ENCODE assay signal across 1 cellular context in the genomic region with DNA sequence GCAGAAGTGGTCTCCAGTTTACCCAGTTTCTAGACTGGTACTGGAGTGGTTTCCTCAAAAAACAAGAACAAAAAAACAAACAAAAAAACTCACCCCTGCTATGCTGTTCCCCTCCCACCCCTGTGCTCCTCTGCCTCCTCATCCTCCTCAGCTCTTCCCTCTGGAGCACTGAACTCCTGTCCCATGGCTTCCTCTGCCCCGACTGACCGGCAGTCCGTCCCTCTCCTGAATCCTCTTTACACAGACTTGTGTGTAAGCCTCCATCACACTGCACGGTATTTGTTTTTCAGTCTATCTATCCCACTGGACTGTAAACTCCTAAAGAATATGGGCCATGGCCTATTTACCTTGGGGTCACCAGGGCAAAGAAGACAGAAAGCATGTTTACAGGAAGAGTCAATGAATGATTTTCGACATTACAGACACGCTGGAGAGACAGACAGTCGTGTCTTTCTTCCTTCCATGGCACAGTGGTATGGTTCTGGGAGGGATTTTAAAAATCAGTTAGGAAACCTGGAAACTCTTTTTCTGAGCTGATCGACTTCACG.
A peak's percentile ranks its signal among the peaks of the same experiment; 100 is the strongest.
TF ChIP-seq lines count a peak whose summit lies in the region.

No MANE protein-coding gene starts in this region.

TF ChIP-seq in HepG2, 621 proteins besides CTCF, POLR2A, EP300 and RAD21 (continued from another document and continues in another):
- TF ChIP-seq, protein P1, sequence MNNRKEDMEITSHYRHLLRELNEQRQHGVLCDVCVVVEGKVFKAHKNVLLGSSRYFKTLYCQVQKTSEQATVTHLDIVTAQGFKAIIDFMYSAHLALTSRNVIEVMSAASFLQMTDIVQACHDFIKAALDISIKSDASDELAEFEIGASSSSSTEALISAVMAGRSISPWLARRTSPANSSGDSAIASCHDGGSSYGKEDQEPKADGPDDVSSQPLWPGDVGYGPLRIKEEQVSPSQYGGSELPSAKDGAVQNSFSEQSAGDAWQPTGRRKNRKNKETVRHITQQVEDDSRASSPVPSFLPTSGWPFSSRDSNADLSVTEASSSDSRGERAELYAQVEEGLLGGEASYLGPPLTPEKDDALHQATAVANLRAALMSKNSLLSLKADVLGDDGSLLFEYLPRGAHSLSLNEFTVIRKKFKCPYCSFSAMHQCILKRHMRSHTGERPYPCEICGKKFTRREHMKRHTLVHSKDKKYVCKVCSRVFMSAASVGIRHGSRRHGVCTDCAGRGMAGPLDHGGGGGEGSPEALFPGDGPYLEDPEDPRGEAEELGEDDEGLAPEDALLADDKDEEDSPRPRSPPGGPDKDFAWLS (CRISPR knock-in tag; IDR thresholded peaks at IDR 0.05; ENCODE audit: borderline replicate concordance) = no peak
- TF ChIP-seq ZNF430 (CRISPR knock-in tag; IDR thresholded peaks at IDR 0.05) = no peak
- peak; percentile 45; the same call in 1 of the 2 replicates for TF ChIP-seq ZBTB20 (CRISPR knock-in tag; IDR thresholded peaks at IDR 0.05; ENCODE audit: borderline replicate concordance, low read depth)
- no peak for TF ChIP-seq LCORL (IDR thresholded peaks at IDR 0.05)
- TF ChIP-seq LCORL (CRISPR knock-in tag; IDR thresholded peaks at IDR 0.05) = 0 out of 2 replicates have a peak, but pooled peaks have one; percentile 41
- TF ChIP-seq ZNF20 (CRISPR knock-in tag; IDR thresholded peaks at IDR 0.05) = no peak
- no peak for TF ChIP-seq DMAP1 (CRISPR knock-in tag; IDR thresholded peaks at IDR 0.05)
- peak; percentile 86 for TF ChIP-seq PPARG (CRISPR knock-in tag; conservative IDR thresholded peaks at IDR 0.05)
- no peak for TF ChIP-seq ZKSCAN8 (CRISPR knock-in tag; IDR thresholded peaks at IDR 0.05; ENCODE audit: borderline replicate concordance)
- no peak for TF ChIP-seq ZNF10 (CRISPR knock-in tag; IDR thresholded peaks at IDR 0.05; ENCODE audit: borderline replicate concordance, low read depth)
- no peak for TF ChIP-seq ZNF792 (CRISPR knock-in tag; IDR thresholded peaks at IDR 0.05)
- TF ChIP-seq, protein P2, sequence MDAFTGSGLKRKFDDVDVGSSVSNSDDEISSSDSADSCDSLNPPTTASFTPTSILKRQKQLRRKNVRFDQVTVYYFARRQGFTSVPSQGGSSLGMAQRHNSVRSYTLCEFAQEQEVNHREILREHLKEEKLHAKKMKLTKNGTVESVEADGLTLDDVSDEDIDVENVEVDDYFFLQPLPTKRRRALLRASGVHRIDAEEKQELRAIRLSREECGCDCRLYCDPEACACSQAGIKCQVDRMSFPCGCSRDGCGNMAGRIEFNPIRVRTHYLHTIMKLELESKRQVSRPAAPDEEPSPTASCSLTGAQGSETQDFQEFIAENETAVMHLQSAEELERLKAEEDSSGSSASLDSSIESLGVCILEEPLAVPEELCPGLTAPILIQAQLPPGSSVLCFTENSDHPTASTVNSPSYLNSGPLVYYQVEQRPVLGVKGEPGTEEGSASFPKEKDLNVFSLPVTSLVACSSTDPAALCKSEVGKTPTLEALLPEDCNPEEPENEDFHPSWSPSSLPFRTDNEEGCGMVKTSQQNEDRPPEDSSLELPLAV (CRISPR knock-in tag; conservative IDR thresholded peaks at IDR 0.05; ENCODE audit: low read depth) = no peak
- TF ChIP-seq ZNF557 (CRISPR knock-in tag; IDR thresholded peaks at IDR 0.05) = no peak
- TF ChIP-seq GATAD2A (CRISPR knock-in tag; IDR thresholded peaks at IDR 0.05) = peak; percentile 68
- 0 out of 2 replicates have a peak, but pooled peaks have one; percentile 40 for TF ChIP-seq NCOA2 (CRISPR knock-in tag; IDR thresholded peaks at IDR 0.05)
- TF ChIP-seq, protein P3, sequence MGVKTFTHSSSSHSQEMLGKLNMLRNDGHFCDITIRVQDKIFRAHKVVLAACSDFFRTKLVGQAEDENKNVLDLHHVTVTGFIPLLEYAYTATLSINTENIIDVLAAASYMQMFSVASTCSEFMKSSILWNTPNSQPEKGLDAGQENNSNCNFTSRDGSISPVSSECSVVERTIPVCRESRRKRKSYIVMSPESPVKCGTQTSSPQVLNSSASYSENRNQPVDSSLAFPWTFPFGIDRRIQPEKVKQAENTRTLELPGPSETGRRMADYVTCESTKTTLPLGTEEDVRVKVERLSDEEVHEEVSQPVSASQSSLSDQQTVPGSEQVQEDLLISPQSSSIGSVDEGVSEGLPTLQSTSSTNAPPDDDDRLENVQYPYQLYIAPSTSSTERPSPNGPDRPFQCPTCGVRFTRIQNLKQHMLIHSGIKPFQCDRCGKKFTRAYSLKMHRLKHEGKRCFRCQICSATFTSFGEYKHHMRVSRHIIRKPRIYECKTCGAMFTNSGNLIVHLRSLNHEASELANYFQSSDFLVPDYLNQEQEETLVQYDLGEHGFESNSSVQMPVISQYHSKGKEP (CRISPR knock-in tag; IDR thresholded peaks at IDR 0.05) = no peak
- TF ChIP-seq ZBTB3 (CRISPR knock-in tag; IDR thresholded peaks at IDR 0.05; ENCODE audit: borderline replicate concordance, low read depth) = no peak
- TF ChIP-seq NAIF1 (CRISPR knock-in tag; IDR thresholded peaks at IDR 0.05; ENCODE audit: borderline replicate concordance) = no peak
- no peak for TF ChIP-seq SIN3B (IDR thresholded peaks at IDR 0.05; ENCODE audit: low read length)
- TF ChIP-seq, protein P4, sequence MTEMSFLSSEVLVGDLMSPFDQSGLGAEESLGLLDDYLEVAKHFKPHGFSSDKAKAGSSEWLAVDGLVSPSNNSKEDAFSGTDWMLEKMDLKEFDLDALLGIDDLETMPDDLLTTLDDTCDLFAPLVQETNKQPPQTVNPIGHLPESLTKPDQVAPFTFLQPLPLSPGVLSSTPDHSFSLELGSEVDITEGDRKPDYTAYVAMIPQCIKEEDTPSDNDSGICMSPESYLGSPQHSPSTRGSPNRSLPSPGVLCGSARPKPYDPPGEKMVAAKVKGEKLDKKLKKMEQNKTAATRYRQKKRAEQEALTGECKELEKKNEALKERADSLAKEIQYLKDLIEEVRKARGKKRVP (CRISPR knock-in tag; IDR thresholded peaks at IDR 0.05) = peak in 1 of 2 experiments; percentile 30; a peak in 1 of 4 replicates
- TF ChIP-seq, protein P5, sequence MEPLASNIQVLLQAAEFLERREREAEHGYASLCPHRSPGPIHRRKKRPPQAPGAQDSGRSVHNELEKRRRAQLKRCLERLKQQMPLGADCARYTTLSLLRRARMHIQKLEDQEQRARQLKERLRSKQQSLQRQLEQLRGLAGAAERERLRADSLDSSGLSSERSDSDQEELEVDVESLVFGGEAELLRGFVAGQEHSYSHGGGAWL (CRISPR knock-in tag; IDR thresholded peaks at IDR 0.05) = no peak
- TF ChIP-seq AHR (CRISPR knock-in tag; IDR thresholded peaks at IDR 0.05) = no peak
- TF ChIP-seq NPAS2 (CRISPR knock-in tag; IDR thresholded peaks at IDR 0.05; ENCODE audit: borderline replicate concordance) = no peak
- peak; percentile 26; the same call in 1 of the 2 replicates for TF ChIP-seq ATF1 (CRISPR knock-in tag; IDR thresholded peaks at IDR 0.05)
- no peak for TF ChIP-seq ZNF747 (CRISPR knock-in tag; IDR thresholded peaks at IDR 0.05; ENCODE audit: borderline replicate concordance)
- no peak for TF ChIP-seq GPN1 (CRISPR knock-in tag; IDR thresholded peaks at IDR 0.05; ENCODE audit: borderline replicate concordance)
- TF ChIP-seq ZFP36L1 (CRISPR knock-in tag; IDR thresholded peaks at IDR 0.05) = peak; percentile 23; the same call in 1 of the 2 replicates
- no peak for TF ChIP-seq PHB2 (IDR thresholded peaks at IDR 0.05; ENCODE audit: partially characterized antibody)
- no peak for TF ChIP-seq ZNF549 (CRISPR knock-in tag; IDR thresholded peaks at IDR 0.05)
- no peak for TF ChIP-seq SMAD9 (CRISPR knock-in tag; IDR thresholded peaks at IDR 0.05)
- TF ChIP-seq HIVEP1 (CRISPR knock-in tag; IDR thresholded peaks at IDR 0.05) = no peak
- TF ChIP-seq, protein P6, sequence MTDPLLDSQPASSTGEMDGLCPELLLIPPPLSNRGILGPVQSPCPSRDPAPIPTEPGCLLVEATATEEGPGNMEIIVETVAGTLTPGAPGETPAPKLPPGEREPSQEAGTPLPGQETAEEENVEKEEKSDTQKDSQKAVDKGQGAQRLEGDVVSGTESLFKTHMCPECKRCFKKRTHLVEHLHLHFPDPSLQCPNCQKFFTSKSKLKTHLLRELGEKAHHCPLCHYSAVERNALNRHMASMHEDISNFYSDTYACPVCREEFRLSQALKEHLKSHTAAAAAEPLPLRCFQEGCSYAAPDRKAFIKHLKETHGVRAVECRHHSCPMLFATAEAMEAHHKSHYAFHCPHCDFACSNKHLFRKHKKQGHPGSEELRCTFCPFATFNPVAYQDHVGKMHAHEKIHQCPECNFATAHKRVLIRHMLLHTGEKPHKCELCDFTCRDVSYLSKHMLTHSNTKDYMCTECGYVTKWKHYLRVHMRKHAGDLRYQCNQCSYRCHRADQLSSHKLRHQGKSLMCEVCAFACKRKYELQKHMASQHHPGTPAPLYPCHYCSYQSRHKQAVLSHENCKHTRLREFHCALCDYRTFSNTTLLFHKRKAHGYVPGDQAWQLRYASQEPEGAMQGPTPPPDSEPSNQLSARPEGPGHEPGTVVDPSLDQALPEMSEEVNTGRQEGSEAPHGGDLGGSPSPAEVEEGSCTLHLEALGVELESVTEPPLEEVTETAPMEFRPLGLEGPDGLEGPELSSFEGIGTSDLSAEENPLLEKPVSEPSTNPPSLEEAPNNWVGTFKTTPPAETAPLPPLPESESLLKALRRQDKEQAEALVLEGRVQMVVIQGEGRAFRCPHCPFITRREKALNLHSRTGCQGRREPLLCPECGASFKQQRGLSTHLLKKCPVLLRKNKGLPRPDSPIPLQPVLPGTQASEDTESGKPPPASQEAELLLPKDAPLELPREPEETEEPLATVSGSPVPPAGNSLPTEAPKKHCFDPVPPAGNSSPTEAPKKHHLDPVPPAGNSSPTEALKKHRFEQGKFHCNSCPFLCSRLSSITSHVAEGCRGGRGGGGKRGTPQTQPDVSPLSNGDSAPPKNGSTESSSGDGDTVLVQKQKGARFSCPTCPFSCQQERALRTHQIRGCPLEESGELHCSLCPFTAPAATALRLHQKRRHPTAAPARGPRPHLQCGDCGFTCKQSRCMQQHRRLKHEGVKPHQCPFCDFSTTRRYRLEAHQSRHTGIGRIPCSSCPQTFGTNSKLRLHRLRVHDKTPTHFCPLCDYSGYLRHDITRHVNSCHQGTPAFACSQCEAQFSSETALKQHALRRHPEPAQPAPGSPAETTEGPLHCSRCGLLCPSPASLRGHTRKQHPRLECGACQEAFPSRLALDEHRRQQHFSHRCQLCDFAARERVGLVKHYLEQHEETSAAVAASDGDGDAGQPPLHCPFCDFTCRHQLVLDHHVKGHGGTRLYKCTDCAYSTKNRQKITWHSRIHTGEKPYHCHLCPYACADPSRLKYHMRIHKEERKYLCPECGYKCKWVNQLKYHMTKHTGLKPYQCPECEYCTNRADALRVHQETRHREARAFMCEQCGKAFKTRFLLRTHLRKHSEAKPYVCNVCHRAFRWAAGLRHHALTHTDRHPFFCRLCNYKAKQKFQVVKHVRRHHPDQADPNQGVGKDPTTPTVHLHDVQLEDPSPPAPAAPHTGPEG (CRISPR knock-in tag; IDR thresholded peaks at IDR 0.05) = no peak
- no peak for TF ChIP-seq ZSCAN20 (CRISPR knock-in tag; IDR thresholded peaks at IDR 0.05; ENCODE audit: borderline replicate concordance)
- TF ChIP-seq NFYC (CRISPR knock-in tag; IDR thresholded peaks at IDR 0.05) = no peak
- TF ChIP-seq, protein P7, sequence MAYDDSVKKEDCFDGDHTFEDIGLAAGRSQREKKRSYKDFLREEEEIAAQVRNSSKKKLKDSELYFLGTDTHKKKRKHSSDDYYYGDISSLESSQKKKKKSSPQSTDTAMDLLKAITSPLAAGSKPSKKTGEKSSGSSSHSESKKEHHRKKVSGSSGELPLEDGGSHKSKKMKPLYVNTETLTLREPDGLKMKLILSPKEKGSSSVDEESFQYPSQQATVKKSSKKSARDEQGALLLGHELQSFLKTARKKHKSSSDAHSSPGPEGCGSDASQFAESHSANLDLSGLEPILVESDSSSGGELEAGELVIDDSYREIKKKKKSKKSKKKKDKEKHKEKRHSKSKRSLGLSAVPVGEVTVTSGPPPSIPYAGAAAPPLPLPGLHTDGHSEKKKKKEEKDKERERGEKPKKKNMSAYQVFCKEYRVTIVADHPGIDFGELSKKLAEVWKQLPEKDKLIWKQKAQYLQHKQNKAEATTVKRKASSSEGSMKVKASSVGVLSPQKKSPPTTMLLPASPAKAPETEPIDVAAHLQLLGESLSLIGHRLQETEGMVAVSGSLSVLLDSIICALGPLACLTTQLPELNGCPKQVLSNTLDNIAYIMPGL (CRISPR knock-in tag; IDR thresholded peaks at IDR 0.05; ENCODE audit: borderline replicate concordance in 1 of 2, low read depth in 1 of 2) = no peak
- no peak for TF ChIP-seq ZNF121 (CRISPR knock-in tag; IDR thresholded peaks at IDR 0.05)
- TF ChIP-seq ZNF660 (CRISPR knock-in tag; IDR thresholded peaks at IDR 0.05; ENCODE audit: borderline replicate concordance, low read depth) = no peak
- TF ChIP-seq, protein P8, sequence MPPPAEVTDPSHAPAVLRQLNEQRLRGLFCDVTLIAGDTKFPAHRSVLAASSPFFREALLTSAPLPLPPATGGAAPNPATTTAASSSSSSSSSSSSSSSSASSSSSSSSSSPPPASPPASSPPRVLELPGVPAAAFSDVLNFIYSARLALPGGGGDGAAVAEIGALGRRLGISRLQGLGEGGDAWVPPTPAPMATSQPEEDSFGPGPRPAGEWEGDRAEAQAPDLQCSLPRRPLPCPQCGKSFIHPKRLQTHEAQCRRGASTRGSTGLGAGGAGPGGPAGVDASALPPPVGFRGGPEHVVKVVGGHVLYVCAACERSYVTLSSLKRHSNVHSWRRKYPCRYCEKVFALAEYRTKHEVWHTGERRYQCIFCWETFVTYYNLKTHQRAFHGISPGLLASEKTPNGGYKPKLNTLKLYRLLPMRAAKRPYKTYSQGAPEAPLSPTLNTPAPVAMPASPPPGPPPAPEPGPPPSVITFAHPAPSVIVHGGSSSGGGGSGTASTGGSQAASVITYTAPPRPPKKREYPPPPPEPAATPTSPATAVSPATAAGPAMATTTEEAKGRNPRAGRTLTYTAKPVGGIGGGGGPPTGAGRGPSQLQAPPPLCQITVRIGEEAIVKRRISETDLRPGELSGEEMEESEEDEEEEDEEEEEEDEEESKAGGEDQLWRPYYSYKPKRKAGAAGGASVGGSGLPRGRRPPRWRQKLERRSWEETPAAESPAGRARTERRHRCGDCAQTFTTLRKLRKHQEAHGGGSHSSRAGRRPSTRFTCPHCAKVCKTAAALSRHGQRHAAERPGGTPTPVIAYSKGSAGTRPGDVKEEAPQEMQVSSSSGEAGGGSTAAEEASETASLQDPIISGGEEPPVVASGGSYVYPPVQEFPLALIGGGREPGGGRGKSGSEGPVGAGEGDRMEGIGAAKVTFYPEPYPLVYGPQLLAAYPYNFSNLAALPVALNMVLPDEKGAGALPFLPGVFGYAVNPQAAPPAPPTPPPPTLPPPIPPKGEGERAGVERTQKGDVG (CRISPR knock-in tag; IDR thresholded peaks at IDR 0.05; ENCODE audit: borderline replicate concordance) = no peak
- TF ChIP-seq TRIM24 (CRISPR knock-in tag; IDR thresholded peaks at IDR 0.05) = 0 out of 2 replicates have a peak, but pooled peaks have one; percentile 23
- no peak for TF ChIP-seq MAFK (conservative IDR thresholded peaks at IDR 0.05 in 1 of 2, IDR thresholded peaks at IDR 0.05 in 1 of 2; ENCODE audit: low read length in 2 of 2)
- TF ChIP-seq ZNF235 (CRISPR knock-in tag; IDR thresholded peaks at IDR 0.05; ENCODE audit: borderline replicate concordance) = no peak
- TF ChIP-seq ZNF251 (CRISPR knock-in tag; IDR thresholded peaks at IDR 0.05) = no peak
- no peak for TF ChIP-seq SOX13 (IDR thresholded peaks at IDR 0.05)
- peak in 1 of 2 experiments; percentile 80; a peak in 2 of 4 replicates for TF ChIP-seq SOX13 (CRISPR knock-in tag; conservative IDR thresholded peaks at IDR 0.05 in 1 of 2, IDR thresholded peaks at IDR 0.05 in 1 of 2)
